8 cellular contexts compared by ENCODE assay signal in the genomic region with DNA sequence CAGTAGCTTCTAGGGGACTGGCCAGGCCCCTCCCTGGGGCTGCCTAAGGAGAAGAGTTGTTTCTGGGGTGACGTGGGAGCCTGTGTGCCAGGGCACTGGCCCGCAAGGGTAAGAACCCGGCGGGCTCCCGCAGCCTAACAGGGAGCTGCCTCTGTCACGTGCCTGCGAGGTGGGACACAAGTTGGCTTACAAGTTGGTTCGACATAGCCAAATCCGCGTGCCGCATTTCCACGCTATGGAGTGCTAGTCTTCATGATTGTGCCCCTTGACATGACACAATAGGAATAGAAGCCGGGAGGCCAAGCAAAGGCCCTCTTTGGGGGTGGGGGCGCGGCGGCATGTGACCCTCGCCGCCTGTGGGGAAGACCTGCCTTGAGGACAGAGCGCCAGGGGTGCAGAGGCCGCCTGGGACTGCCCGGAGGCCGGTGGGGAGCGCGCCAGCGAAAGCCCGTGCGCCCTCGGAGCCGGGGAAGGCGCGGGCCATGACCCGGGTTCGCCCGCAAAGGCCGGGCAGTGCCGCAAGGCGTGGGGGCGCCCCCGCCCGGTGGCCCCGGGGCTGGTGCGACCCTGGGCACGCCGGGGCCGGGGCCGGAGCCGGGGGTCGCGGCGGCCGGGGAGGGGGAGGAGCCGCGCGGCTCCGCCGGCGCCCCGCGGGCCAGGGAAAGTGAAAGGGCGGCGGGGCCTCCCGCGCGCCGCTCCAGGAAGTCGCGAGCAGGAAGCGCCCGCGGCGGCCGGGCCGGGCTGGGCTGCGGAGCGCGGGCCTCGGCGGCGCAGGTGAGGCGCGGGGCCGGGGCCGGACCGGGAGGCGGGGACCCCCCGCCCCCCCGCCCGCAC. TPM values are rescaled to one million over a fixed set of nuclear protein-coding genes. Genes with fewer than 3 reads are reported as not detected.
DNase-seq lines count a peak whose midpoint lies in the region; ATAC-seq and TF ChIP-seq lines count a peak whose summit lies in the region.

A gene (plus strand): TSS at position 702 of the 834 bp plus-strand sequence. CDS start 4,603 bp downstream, outside the sequence.

- no peak for TF ChIP-seq POLR2A in lower leg skin (IDR thresholded peaks at IDR 0.05)

- H3K9me3 ChIP-seq in T-helper 17 cell (ENCODE audit: control insufficient read depth, low read length, poor library complexity, severe bottlenecking) = no peaks in the 10 kb centered on the region

- peaks cover 3% of the 10 kb centered on the region for H3K36me3 Mint-ChIP-seq in T-helper 17 cell (ENCODE audit: low read depth)
- peaks cover 17% of the 10 kb centered on the region for H3K36me3 Mint-ChIP-seq in stimulated activated naive CD8-positive, alpha-beta T cell treated with anti-CD3 and anti-CD28 coated beads, Interleukin-15, Interleukin-2, amounts not matched to agents 100 ng/mL and 50 ng/mL, for 24 hours (ENCODE audit: low read depth)

- H3K4me3 Mint-ChIP-seq in T-helper 17 cell = peak within 1 kb of the TSS; percentile 90
- peak within 1 kb of the TSS; percentile 87 for H3K4me3 Mint-ChIP-seq in stimulated activated naive CD8-positive, alpha-beta T cell treated with anti-CD3 and anti-CD28 coated beads, Interleukin-15, Interleukin-2, amounts not matched to agents 100 ng/mL and 50 ng/mL, for 24 hours

- H3K4me1 Mint-ChIP-seq in T-helper 17 cell = peaks cover 29% of the 10 kb centered on the region
- H3K4me1 Mint-ChIP-seq in stimulated activated naive CD8-positive, alpha-beta T cell treated with anti-CD3 and anti-CD28 coated beads, Interleukin-15, Interleukin-2, amounts not matched to agents 100 ng/mL and 50 ng/mL, for 24 hours (ENCODE audit: low read depth) = peaks cover 39% of the 10 kb centered on the region

- TF ChIP-seq CTCF in lower leg skin (IDR thresholded peaks at IDR 0.05) = no peak

- 14 to 39% methylated on average over 23 to 58 of the region's 88 CpGs for WGBS in lower leg skin, 2 donors

- peak within 1 kb of the TSS; percentile 84 for H3K27ac Mint-ChIP-seq in T-helper 17 cell
- H3K27ac Mint-ChIP-seq in stimulated activated naive CD8-positive, alpha-beta T cell treated with anti-CD3 and anti-CD28 coated beads, Interleukin-15, Interleukin-2, amounts not matched to agents 100 ng/mL and 50 ng/mL, for 24 hours = peak within 1 kb of the TSS; percentile 56

- peak within 1 kb of the TSS; percentile 54 for H3K27ac ChIP-seq in cingulate gyrus (ENCODE audit: low read depth, low read length)

- no peaks in the 10 kb centered on the region for H3K27me3 Mint-ChIP-seq in T-helper 17 cell
- no peaks in the 10 kb centered on the region for H3K27me3 Mint-ChIP-seq in stimulated activated naive CD8-positive, alpha-beta T cell treated with anti-CD3 and anti-CD28 coated beads, Interleukin-15, Interleukin-2, amounts not matched to agents 100 ng/mL and 50 ng/mL, for 24 hours

- no peaks in the 10 kb centered on the region for H3K9me3 Mint-ChIP-seq in stimulated activated naive CD8-positive, alpha-beta T cell treated with anti-CD3 and anti-CD28 coated beads, Interleukin-15, Interleukin-2, amounts not matched to agents 100 ng/mL and 50 ng/mL, for 24 hours

- peak; percentile 23 for DNase-seq in NCI-H2227 (lab: John Stamatoyannopoulos, UW; ENCODE audit: unreplicated experiment)
- DNase-seq in NCI-H2227 treated with DMSO at 0.1 percent for 48 hours (lab: John Stamatoyannopoulos, UW) = no peak
- DNase-seq in T-helper 17 cell = peak; percentile 32 to 46 (median 35)
- DNase-seq in lower leg skin (ENCODE audit: low spot score in 2 of 2) = peak in 1 of 2 donors; percentile 86
- DNase-seq in HPDE6-E6E7 (ENCODE audit: extremely low spot score) = no peak

- intact Hi-C loops in lower leg skin (cut with DNase I; ENCODE audit: low total_unique reads) = no loop called here

- ATAC-seq in HG02798 (IDR thresholded peaks at IDR 0.05; ENCODE audit: poor library complexity, unreplicated experiment) = peak; percentile 55
- peak; percentile 70 for ATAC-seq in T-helper 17 cell

- H3K4me3 ChIP-seq in lower leg skin (ENCODE audit: low read depth, poor library complexity, severe bottlenecking) = peak within 1 kb of the TSS; percentile 68

RNA-seq across cellular contexts. Expression of the gene that starts here (rescaled TPM):
- 10 to 100 TPM; 21.0 to 24.0 TPM for total RNA-seq in T-helper 17 cell
- 10 to 100 TPM in 3 of 4 donors, 1 to 10 TPM in 1; 7.4 to 19.2 (median 16.9) TPM for total RNA-seq in lower leg skin

Comparison
In these comparisons a context has a peak if more than half of its experiments do, and no peak if none do; other contexts are left out.
1. DNase-seq: peak in NCI-H2227 (single experiment) and T-helper 17 cell (3 of 3); none in NCI-H2227 treated with DMSO at 0.1 percent for 48 hours (single experiment) and HPDE6-E6E7 (single experiment).